In the genomic region with DNA sequence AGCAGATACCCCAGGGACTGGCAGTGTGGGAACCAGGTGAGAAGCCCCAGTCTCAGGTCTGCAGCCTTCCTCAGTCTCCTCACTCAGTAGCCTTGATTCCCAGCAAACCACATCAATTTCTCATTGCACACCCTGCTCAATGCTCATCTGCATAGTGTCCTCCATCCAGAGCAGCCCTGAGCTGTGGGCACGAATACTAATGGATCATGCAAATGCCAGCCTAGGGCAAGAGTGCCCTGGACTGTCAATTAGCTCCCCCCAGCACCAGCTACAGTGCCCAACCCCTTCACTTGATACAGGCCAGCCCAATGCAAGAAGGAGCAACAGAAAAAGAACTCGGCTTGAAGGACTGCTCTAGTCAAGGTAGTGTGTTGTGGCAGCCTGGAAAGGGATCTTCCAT, we compare ENCODE assay signal across 32 cellular contexts. TPM values are rescaled to one million over a fixed set of nuclear protein-coding genes. Genes with fewer than 3 reads are reported as not detected.
"Had no signal": no experiment of that assay in that cellular context is flagged by ENCODE, and none has a peak within 500 bp of the region (broad histone marks: within the 10 kb centered on the region; RNA-seq: fewer than 3 reads in every experiment).

No MANE protein-coding gene starts in this region.

- H3K4me1 Mint-ChIP-seq: activated CD4-positive, alpha-beta memory T cell treated with anti-CD3 and anti-CD28 coated beads, Interleukin-2, amount 10 ng/mL, durations not matched to agents 7 days and 5 days; activated CD4-positive, alpha-beta T cell treated with anti-CD3 and anti-CD28 coated beads for 36 hours; activated CD4-positive, alpha-beta T cell treated with anti-CD3 and anti-CD28 coated beads, Interleukin-2, amount 10 ng/mL, durations not matched to agents 7 days and 5 days; activated CD8-positive, alpha-beta memory T cell treated with anti-CD3 and anti-CD28 coated beads, Interleukin-2, amount 10 ng/mL, durations not matched to agents 7 days and 5 days; activated naive CD4-positive, alpha-beta T cell treated with anti-CD3 and anti-CD28 coated beads, Interleukin-2, amount 10 ng/mL, durations not matched to agents 7 days and 5 days; activated naive CD4-positive, alpha-beta T cell treated with anti-CD3 and anti-CD28 coated beads, Interleukin-2, amount 50 U/mL, for 24 hours; activated naive CD8-positive, alpha-beta T cell treated with anti-CD3 and anti-CD28 coated beads, Interleukin-2, amount 10 ng/mL, durations not matched to agents 7 days and 5 days; activated naive CD8-positive, alpha-beta T cell treated with anti-CD3 and anti-CD28 coated beads, Interleukin-2, amount 50 U/mL, for 24 hours; T-cell; T-helper 17 cell had no signal

- DNase-seq: activated CD4-positive, alpha-beta memory T cell treated with anti-CD3 and anti-CD28 coated beads, Interleukin-2, amount 10 ng/mL, durations not matched to agents 7 days and 5 days; activated CD4-positive, alpha-beta T cell treated with anti-CD3 and anti-CD28 coated beads for 1 hour; activated CD4-positive, alpha-beta T cell treated with anti-CD3 and anti-CD28 coated beads for 36 hours; activated CD4-positive, alpha-beta T cell treated with anti-CD3 and anti-CD28 coated beads for 48 hours; activated CD4-positive, alpha-beta T cell treated with anti-CD3 and anti-CD28 coated beads, Interleukin-2, amount 10 ng/mL, durations not matched to agents 7 days and 5 days; activated CD4-positive, alpha-beta T cell treated with anti-CD3 and anti-CD28 coated beads, Interleukin-2, amount 50 U/mL, for 48 hours; activated CD4-positive, CD25-positive, alpha-beta regulatory T cell; activated CD8-positive, alpha-beta memory T cell treated with anti-CD3 and anti-CD28 coated beads for 24 hours; activated CD8-positive, alpha-beta memory T cell treated with anti-CD3 and anti-CD28 coated beads, Interleukin-2, amount 10 ng/mL, durations not matched to agents 7 days and 5 days; activated CD8-positive, alpha-beta memory T cell treated with anti-CD3 and anti-CD28 coated beads, Interleukin-2, amount 50 U/mL, for 48 hours; activated CD8-positive, alpha-beta T cell treated with anti-CD3 and anti-CD28 coated beads, Interleukin-2, amount 10 ng/mL, durations not matched to agents 7 days and 5 days; activated effector memory CD4-positive, alpha-beta T cell treated with Interleukin-2 at 50 U/mL for 16 hours; activated gamma-delta T cell; activated naive CD4-positive, alpha-beta T cell treated with anti-CD3 and anti-CD28 coated beads, Interleukin-2, amount 10 ng/mL, durations not matched to agents 7 days and 5 days; activated naive CD4-positive, alpha-beta T cell treated with Interleukin-2 at 50 U/mL for 16 hours; activated naive CD8-positive, alpha-beta T cell treated with anti-CD3 and anti-CD28 coated beads, Interleukin-2, amount 10 ng/mL, durations not matched to agents 7 days and 5 days; activated naive CD8-positive, alpha-beta T cell treated with anti-CD3 and anti-CD28 coated beads, Interleukin-2, amount 50 U/mL, for 24 hours; activated T-cell treated with anti-CD3 and anti-CD28 coated beads, Interleukin-2, amount 50 U/mL, for 24 hours; activated T-cell treated with anti-CD3 and anti-CD28 coated beads, Interleukin-2, amount 50 U/mL, for 48 hours; central memory CD4-positive, alpha-beta T cell; T-cell; T-helper 17 cell; T1000; WERI-Rb-1 had no signal

- H3K9me3 ChIP-seq: ascending aorta had no signal

- H3K27ac ChIP-seq: ascending aorta, WERI-Rb-1 had no signal

- H3K36me3 ChIP-seq: ascending aorta, WERI-Rb-1 had no signal

- H3K27ac Mint-ChIP-seq: activated CD4-positive, alpha-beta memory T cell treated with anti-CD3 and anti-CD28 coated beads, Interleukin-2, amount 10 ng/mL, durations not matched to agents 7 days and 5 days; activated CD4-positive, alpha-beta T cell treated with anti-CD3 and anti-CD28 coated beads for 36 hours; activated CD4-positive, alpha-beta T cell treated with anti-CD3 and anti-CD28 coated beads, Interleukin-2, amount 10 ng/mL, durations not matched to agents 7 days and 5 days; activated CD8-positive, alpha-beta memory T cell treated with anti-CD3 and anti-CD28 coated beads, Interleukin-2, amount 10 ng/mL, durations not matched to agents 7 days and 5 days; activated CD8-positive, alpha-beta T cell treated with anti-CD3 and anti-CD28 coated beads, Interleukin-2, amount 10 ng/mL, durations not matched to agents 7 days and 5 days; activated naive CD4-positive, alpha-beta T cell treated with anti-CD3 and anti-CD28 coated beads, Interleukin-2, amount 10 ng/mL, durations not matched to agents 7 days and 5 days; activated naive CD4-positive, alpha-beta T cell treated with anti-CD3 and anti-CD28 coated beads, Interleukin-2, amount 50 U/mL, for 24 hours; activated naive CD8-positive, alpha-beta T cell; activated naive CD8-positive, alpha-beta T cell treated with anti-CD3 and anti-CD28 coated beads, Interleukin-2, amount 10 ng/mL, durations not matched to agents 7 days and 5 days; activated naive CD8-positive, alpha-beta T cell treated with anti-CD3 and anti-CD28 coated beads, Interleukin-2, amount 50 U/mL, for 24 hours; activated T-cell treated with anti-CD3 and anti-CD28 coated beads, Interleukin-2, amount 50 U/mL, for 24 hours; activated T-helper 2 cell treated with anti-CD3 and anti-CD28 coated beads, Interferon-gamma antibody, Interleukin-2, Interleukin-4, amounts not matched to agents 10 μg/mL and 5 μg/mL and 100 μg/mL, durations not matched to agents 14 hours and 24 hours and 36 hours; T-helper 17 cell; WTC11 had no signal

- H3K4me3 Mint-ChIP-seq: activated CD4-positive, alpha-beta memory T cell treated with anti-CD3 and anti-CD28 coated beads, Interleukin-2, amount 10 ng/mL, durations not matched to agents 7 days and 5 days; activated CD4-positive, alpha-beta T cell treated with anti-CD3 and anti-CD28 coated beads for 36 hours; activated CD4-positive, alpha-beta T cell treated with anti-CD3 and anti-CD28 coated beads, Interleukin-2, amount 10 ng/mL, durations not matched to agents 7 days and 5 days; activated CD8-positive, alpha-beta memory T cell treated with anti-CD3 and anti-CD28 coated beads, Interleukin-2, amount 10 ng/mL, durations not matched to agents 7 days and 5 days; activated CD8-positive, alpha-beta T cell treated with anti-CD3 and anti-CD28 coated beads, Interleukin-2, amount 10 ng/mL, durations not matched to agents 7 days and 5 days; activated naive CD4-positive, alpha-beta T cell treated with anti-CD3 and anti-CD28 coated beads, Interleukin-2, amount 10 ng/mL, durations not matched to agents 7 days and 5 days; activated naive CD4-positive, alpha-beta T cell treated with anti-CD3 and anti-CD28 coated beads, Interleukin-2, amount 50 U/mL, for 24 hours; activated naive CD8-positive, alpha-beta T cell; activated naive CD8-positive, alpha-beta T cell treated with anti-CD3 and anti-CD28 coated beads, Interleukin-2, amount 10 ng/mL, durations not matched to agents 7 days and 5 days; activated naive CD8-positive, alpha-beta T cell treated with anti-CD3 and anti-CD28 coated beads, Interleukin-2, amount 50 U/mL, for 24 hours; activated T-cell treated with anti-CD3 and anti-CD28 coated beads, Interleukin-2, amount 50 U/mL, for 24 hours; brain; T-cell; T-helper 17 cell; WTC11 had no signal

- H3K36me3 Mint-ChIP-seq: activated CD8-positive, alpha-beta memory T cell treated with anti-CD3 and anti-CD28 coated beads, Interleukin-2, amount 10 ng/mL, durations not matched to agents 7 days and 5 days; activated naive CD4-positive, alpha-beta T cell treated with anti-CD3 and anti-CD28 coated beads, Interleukin-2, amount 10 ng/mL, durations not matched to agents 7 days and 5 days; activated naive CD4-positive, alpha-beta T cell treated with anti-CD3 and anti-CD28 coated beads, Interleukin-2, amount 50 U/mL, for 24 hours; activated naive CD8-positive, alpha-beta T cell; activated naive CD8-positive, alpha-beta T cell treated with anti-CD3 and anti-CD28 coated beads, Interleukin-2, amount 10 ng/mL, durations not matched to agents 7 days and 5 days; brain; T-cell; WTC11 had no signal

- H3K9me3 Mint-ChIP-seq: activated CD4-positive, alpha-beta memory T cell treated with anti-CD3 and anti-CD28 coated beads, Interleukin-2, amount 10 ng/mL, durations not matched to agents 7 days and 5 days; activated CD4-positive, alpha-beta T cell treated with anti-CD3 and anti-CD28 coated beads, Interleukin-2, amount 10 ng/mL, durations not matched to agents 7 days and 5 days; activated naive CD4-positive, alpha-beta T cell treated with anti-CD3 and anti-CD28 coated beads, Interleukin-2, amount 10 ng/mL, durations not matched to agents 7 days and 5 days; activated naive CD4-positive, alpha-beta T cell treated with anti-CD3 and anti-CD28 coated beads, Interleukin-2, amount 50 U/mL, for 24 hours; activated naive CD8-positive, alpha-beta T cell treated with anti-CD3 and anti-CD28 coated beads, Interleukin-2, amount 10 ng/mL, durations not matched to agents 7 days and 5 days; activated naive CD8-positive, alpha-beta T cell treated with anti-CD3 and anti-CD28 coated beads, Interleukin-2, amount 50 U/mL, for 24 hours; activated T-cell treated with anti-CD3 and anti-CD28 coated beads, Interleukin-2, amount 50 U/mL, for 24 hours; activated T-helper 2 cell treated with anti-CD3 and anti-CD28 coated beads, Interferon-gamma antibody, Interleukin-2, Interleukin-4, amounts not matched to agents 10 μg/mL and 5 μg/mL and 100 μg/mL, durations not matched to agents 14 hours and 24 hours and 36 hours; brain; T-cell; WTC11 had no signal

- H3K4me3 ChIP-seq: ascending aorta had no signal

- H3K27me3 ChIP-seq: ascending aorta had no signal

RNA-seq across cellular contexts. Expression of a gene that starts 9.8 kb away (rescaled TPM):
- total RNA-seq: activated CD4-positive, alpha-beta memory T cell treated with anti-CD3 and anti-CD28 coated beads, Interleukin-2, amount 10 ng/mL, durations not matched to agents 7 days and 5 days; activated CD4-positive, alpha-beta T cell treated with anti-CD3 and anti-CD28 coated beads for 36 hours; activated CD4-positive, alpha-beta T cell treated with anti-CD3 and anti-CD28 coated beads, Interleukin-2, amount 10 ng/mL, durations not matched to agents 7 days and 5 days; activated CD8-positive, alpha-beta memory T cell treated with anti-CD3 and anti-CD28 coated beads, Interleukin-2, amount 10 ng/mL, durations not matched to agents 7 days and 5 days; activated CD8-positive, alpha-beta T cell treated with anti-CD3 and anti-CD28 coated beads, Interleukin-2, amount 10 ng/mL, durations not matched to agents 7 days and 5 days; activated naive CD8-positive, alpha-beta T cell treated with anti-CD3 and anti-CD28 coated beads, Interleukin-2, amount 10 ng/mL, durations not matched to agents 7 days and 5 days; activated T-helper 2 cell treated with anti-CD3 and anti-CD28 coated beads, Interferon-gamma antibody, Interleukin-2, Interleukin-4, amounts not matched to agents 10 μg/mL and 5 μg/mL and 100 μg/mL, durations not matched to agents 14 hours and 24 hours and 36 hours; ascending aorta; T-cell; T-helper 1 cell treated with Interleukin-12 subunit alpha and Interleukin-12 subunit beta and Interleukin-4 antibody, amounts not matched to agents 30 ng/mL and 1 ng/mL, for 36 hours; T-helper 17 cell; T-helper 2 cell treated with Interferon-gamma antibody and Interleukin-4, amounts not matched to agents 100 ng/mL and 5 ng/mL, for 36 hours had no signal
